ENCODE assay signal across 12 cellular contexts in the genomic region with DNA sequence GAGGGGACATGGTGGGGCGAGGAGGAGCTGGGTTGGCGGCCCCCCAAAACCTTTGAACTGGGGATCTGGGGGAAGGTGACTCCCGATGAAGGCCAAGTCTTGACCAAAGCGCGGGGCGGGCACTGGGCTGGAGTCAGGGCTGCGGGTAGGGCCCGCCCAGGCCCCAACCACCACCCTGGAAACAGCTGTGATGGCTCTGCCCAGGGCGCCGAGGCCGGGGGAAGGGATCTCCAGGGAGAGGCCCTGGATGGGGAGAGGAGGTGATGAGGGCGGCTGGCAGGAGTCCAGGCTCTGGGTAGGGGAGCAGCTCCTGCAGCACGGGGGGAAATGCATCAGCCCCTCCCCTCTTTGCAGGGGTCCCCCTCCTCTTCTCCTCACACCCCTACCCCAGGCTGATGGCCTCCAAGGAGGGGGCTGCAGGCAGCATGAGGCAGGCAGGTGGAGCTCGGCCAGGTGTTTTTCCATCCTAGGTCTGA. TPM values are rescaled to one million over a fixed set of nuclear protein-coding genes. Genes with fewer than 3 reads are reported as not detected.
A peak's percentile ranks its signal among the peaks of the same experiment; 100 is the strongest.
DNase-seq lines count a peak whose midpoint lies in the region; ATAC-seq and TF ChIP-seq lines count a peak whose summit lies in the region.
"Had no signal": no experiment of that assay in that cellular context is flagged by ENCODE, and none has a peak within 500 bp of the region (broad histone marks: within the 10 kb centered on the region; RNA-seq: fewer than 3 reads in every experiment).

No MANE protein-coding gene starts in this region.

- no peak overlapping the region for H2BK15ac ChIP-seq in mesendoderm (replicated peaks; ENCODE audit: low read depth)

- H3K9me3 ChIP-seq in SK-N-SH: no peaks in the 10 kb centered on the region
- no peaks in the 10 kb centered on the region for H3K9me3 ChIP-seq in thyroid gland
- H3K9me3 ChIP-seq: transverse colon had no signal

- H4K5ac ChIP-seq in mesendoderm (ENCODE audit: low read length): no peak overlapping the region

- TF ChIP-seq CTCF in SK-N-SH (IDR thresholded peaks at IDR 0.05) (no peak), fibroblast of villous mesenchyme (IDR thresholded peaks at IDR 0.05; ENCODE audit: insufficient read depth, low read depth, low read length) (no peak), thyroid gland (IDR thresholded peaks at IDR 0.05) (no peak)

- H3K56ac ChIP-seq in mesendoderm (ENCODE audit: low read length): no peak overlapping the region

- no peak overlapping the region for H3K23ac ChIP-seq in mesendoderm (ENCODE audit: low read length)

- no peak overlapping the region for H3K4ac ChIP-seq in mesendoderm (ENCODE audit: low read depth, low read length)

- H3K4me2 ChIP-seq in SK-N-SH (no peak overlapping the region), mesendoderm (ENCODE audit: low read length) (no peak overlapping the region)

- DNase-seq in SK-N-SH (peak; percentile 75), NCI-H2196 (lab: John Stamatoyannopoulos, UW; ENCODE audit: unreplicated experiment) (peak; percentile 69), fibroblast of villous mesenchyme (ENCODE audit: low read depth) (peak; percentile 24), thyroid gland (peak; percentile 63 to 66), mesendoderm (no peak), glomerular visceral epithelial cell (ENCODE audit: extremely low spot score) (no peak), left lobe of liver (ENCODE audit: low spot score) (no peak)
- DNase-seq: NCI-H1048; stimulated activated CD4-positive, alpha-beta T cell treated with anti-CD3 and anti-CD28 coated beads, Interleukin-1b, Interleukin-23, amount 100 ng/mL, for 48 hours; T-helper 9 cell had no signal

- H3K4me3 ChIP-seq in SK-N-SH (ENCODE audit: low read depth in 2 of 2, low read length in 1 of 2) (no peak overlapping the region; a peak in 1 of 4 replicates), fibroblast of villous mesenchyme (ENCODE audit: low read depth, low read length) (no peak overlapping the region), thyroid gland (replicated peaks in 1 of 3) (no peak overlapping the region), mesendoderm (ENCODE audit: low read length) (no peak overlapping the region)
- H3K4me3 ChIP-seq: transverse colon had no signal

- no peaks in the 10 kb centered on the region for H3K79me1 ChIP-seq in mesendoderm (ENCODE audit: low read length)

- no peaks in the 10 kb centered on the region for H3K79me2 ChIP-seq in SK-N-SH (ENCODE audit: insufficient read depth)
- H3K79me2 ChIP-seq in mesendoderm (ENCODE audit: control insufficient read depth, insufficient read depth, low read length): no peaks in the 10 kb centered on the region

- H3K27ac ChIP-seq in SK-N-SH (ENCODE audit: low read depth in 2 of 2, low read length in 1 of 2) (peak overlapping the region in 1 of 2 experiments; percentile 13; a peak in 1 of 4 replicates), thyroid gland (peak overlapping the region; percentile 44 to 73 (median 65)), mesendoderm (ENCODE audit: low read depth, low read length) (no peak overlapping the region)
- H3K27ac ChIP-seq: transverse colon had no signal

- H2BK5ac ChIP-seq in mesendoderm (ENCODE audit: low read length): no peak overlapping the region

- H4K8ac ChIP-seq in mesendoderm (ENCODE audit: low read depth, low read length): no peak overlapping the region

- H3K36me3 ChIP-seq in SK-N-SH (replicated peaks in 1 of 2; ENCODE audit: control insufficient read depth in 1 of 2, insufficient read depth in 2 of 2, low read length in 1 of 2): no peaks in the 10 kb centered on the region
- no peaks in the 10 kb centered on the region for H3K36me3 ChIP-seq in thyroid gland
- no peaks in the 10 kb centered on the region for H3K36me3 ChIP-seq in mesendoderm (ENCODE audit: control insufficient read depth, insufficient read depth, low read length)
- H3K36me3 ChIP-seq: transverse colon had no signal

- H4K20me1 ChIP-seq in SK-N-SH (ENCODE audit: insufficient read depth): no peaks in the 10 kb centered on the region

- WGBS in SK-N-SH (ENCODE audit: low lambda C conversion rate): 81% methylated on average over 11 of the region's 14 CpGs
- 19 to 39% methylated on average over 8 to 12 of the region's 14 CpGs for WGBS in thyroid gland, 2 donors
- no CpG with 5 or more reads among the region's 14 CpGs for WGBS in mesendoderm (ENCODE audit: extremely low coverage, insufficient coverage, low lambda C conversion rate)

- H2BK120ac ChIP-seq in mesendoderm (ENCODE audit: low read depth, low read length): no peak overlapping the region

- H2AK5ac ChIP-seq in mesendoderm (ENCODE audit: low read length): no peak overlapping the region

- TF ChIP-seq POLR2A in thyroid gland (IDR thresholded peaks at IDR 0.05): no peak

- intact Hi-C loops in thyroid gland (cut with DNase I): no loop called here

- H3K9ac ChIP-seq in SK-N-SH (no peak overlapping the region), mesendoderm (ENCODE audit: low read length) (no peak overlapping the region)

- TF ChIP-seq EP300 in SK-N-SH (IDR thresholded peaks at IDR 0.05; ENCODE audit: borderline replicate concordance in 1 of 2, low read depth in 1 of 2, low read length in 1 of 2): no peak

- POLR2A ChIA-PET in SK-N-SH (lab: Yijun Ruan, JAX): interaction anchor here (1.0 kb wide), 1 partner anchor 173 kb away, joined by 3 read pairs; the partner anchor contains the start of gene PPCDC

- no peak for TF ChIP-seq RAD21 in SK-N-SH (IDR thresholded peaks at IDR 0.05; ENCODE audit: low read length)

- H3K18ac ChIP-seq in mesendoderm (ENCODE audit: low read length): no peak overlapping the region

- ATAC-seq in SK-N-SH treated with all-trans-retinoic acid at 6 μM for 48 hours (no peak), left lobe of liver (no peak)

- H3K9me2 ChIP-seq in SK-N-SH: no peaks in the 10 kb centered on the region

- H2AFZ ChIP-seq in SK-N-SH (ENCODE audit: low read depth): no peak overlapping the region

- CTCF ChIA-PET in SK-N-SH (lab: Yijun Ruan, JAX): interaction anchor here (2.3 kb wide), 1 partner anchor 15 kb away, joined by 6 read pairs; no protein-coding TSS in a partner anchor

- H3K4me1 ChIP-seq in SK-N-SH (ENCODE audit: control insufficient read depth in 1 of 2, insufficient read depth in 2 of 2, low read depth in 1 of 2, low read length in 1 of 2): peaks cover 0 to 45% of the 10 kb centered on the region in 2 experiments; a peak in 1 of 4 replicates
- peaks cover 19 to 43% of the 10 kb centered on the region in 2 donors for H3K4me1 ChIP-seq in thyroid gland
- H3K4me1 ChIP-seq in mesendoderm (ENCODE audit: control insufficient read depth, low read depth, low read length): peaks cover 7% of the 10 kb centered on the region

- no peaks in the 10 kb centered on the region for H3K27me3 ChIP-seq in SK-N-SH (ENCODE audit: insufficient read depth)
- H3K27me3 ChIP-seq in thyroid gland: no peaks in the 10 kb centered on the region
- no peaks in the 10 kb centered on the region for H3K27me3 ChIP-seq in mesendoderm (ENCODE audit: insufficient read depth, low read length, poor library complexity)
- H3K27me3 ChIP-seq: transverse colon had no signal

- H3F3A ChIP-seq in SK-N-SH (replicated peaks; ENCODE audit: insufficient read depth): no peaks in the 10 kb centered on the region

TF ChIP-seq in SK-N-SH, 30 proteins besides CTCF, POLR2A, EP300 and RAD21 (continues in another document):
- TF ChIP-seq, protein P1, sequence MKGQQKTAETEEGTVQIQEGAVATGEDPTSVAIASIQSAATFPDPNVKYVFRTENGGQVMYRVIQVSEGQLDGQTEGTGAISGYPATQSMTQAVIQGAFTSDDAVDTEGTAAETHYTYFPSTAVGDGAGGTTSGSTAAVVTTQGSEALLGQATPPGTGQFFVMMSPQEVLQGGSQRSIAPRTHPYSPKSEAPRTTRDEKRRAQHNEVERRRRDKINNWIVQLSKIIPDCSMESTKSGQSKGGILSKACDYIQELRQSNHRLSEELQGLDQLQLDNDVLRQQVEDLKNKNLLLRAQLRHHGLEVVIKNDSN (IDR thresholded peaks at IDR 0.05; ENCODE audit: borderline replicate concordance, low read depth): no peak
- TF ChIP-seq RFX5 (IDR thresholded peaks at IDR 0.05; ENCODE audit: low read length): no peak
- TF ChIP-seq CHD2 (IDR thresholded peaks at IDR 0.05; ENCODE audit: low read length, partially characterized antibody): no peak
- TF ChIP-seq MXI1 (IDR thresholded peaks at IDR 0.05; ENCODE audit: low read depth, low read length): no peak

TF ChIP-seq in SK-N-SH treated with all-trans-retinoic acid at 6 μM for 48 hours, 23 proteins besides CTCF, POLR2A, EP300 and RAD21:
- TF ChIP-seq ZFP30 (CRISPR knock-in tag; IDR thresholded peaks at IDR 0.05) (no peak), PATZ1 (CRISPR knock-in tag; IDR thresholded peaks at IDR 0.05; ENCODE audit: borderline replicate concordance) (no peak), ZC3H10 (CRISPR knock-in tag; IDR thresholded peaks at IDR 0.05) (no peak)

RNA-seq across cellular contexts. Expression of gene C15orf39, which starts 5.9 kb away (rescaled TPM):
- polyA plus RNA-seq in SK-N-SH (2012; rRNA removed): 1.6 and 2.5 TPM in 2 replicates
- polyA plus RNA-seq in SK-N-SH (2012; cell fraction: cytosol; rRNA removed): 0.91 and 1.3 TPM in 2 replicates
- polyA plus RNA-seq in SK-N-SH (2012; cell fraction: nucleus; rRNA removed): 2.9 and 3.2 TPM in 2 replicates
- total RNA-seq in fibroblast of villous mesenchyme: 8.1 and 9.1 TPM in 2 replicates
- total RNA-seq in thyroid gland: 10 to 100 TPM; 10.6 to 18.3 (median 16.7) TPM
- 8.7 TPM for polyA plus RNA-seq in mesendoderm (2013, experiment 1 of 2)
- 9.6 TPM for polyA plus RNA-seq in mesendoderm (2013, experiment 2 of 2)
- total RNA-seq in left lobe of liver: 5.8 TPM

Comparison
In these comparisons a context has a peak if more than half of its experiments do, and no peak if none do; other contexts are left out.
1. DNase-seq: peak in SK-N-SH (single experiment), NCI-H2196 (single experiment), fibroblast of villous mesenchyme (single experiment) and thyroid gland (2 of 2); none in mesendoderm (single experiment), glomerular visceral epithelial cell (single experiment) and left lobe of liver (single experiment).